Comparison of ENCODE assay signal across 19 cellular contexts in genomic region chr1:115036814-115037535, GRCh38. TPM values are rescaled to one million over a fixed set of nuclear protein-coding genes. Genes with fewer than 3 reads are reported as not detected.
"Had no signal": no experiment of that assay in that cellular context is flagged by ENCODE, and none has a peak within 500 bp of the region (broad histone marks: within the 10 kb centered on the region; RNA-seq: fewer than 3 reads in every experiment).

No MANE protein-coding gene starts in this region.

- H3K9me3 ChIP-seq: breast epithelium, gastrocnemius medialis, heart right ventricle, right lobe of liver, spleen, stomach, testis had no signal

- H3K27ac ChIP-seq: breast epithelium, gastrocnemius medialis, heart right ventricle, right lobe of liver, spleen, stomach, testis had no signal

- H3K4me1 ChIP-seq: breast epithelium, gastrocnemius medialis, right lobe of liver, spleen had no signal

- H3K36me3 ChIP-seq: breast epithelium, gastrocnemius medialis, heart right ventricle, right lobe of liver had no signal

- ATAC-seq: gastrocnemius medialis, natural killer cell had no signal

- H3K4me3 ChIP-seq: breast epithelium, gastrocnemius medialis, heart right ventricle, right lobe of liver, spleen, stomach, testis had no signal

- H3K27me3 ChIP-seq: breast epithelium, gastrocnemius medialis, heart right ventricle, right lobe of liver, spleen, stomach, testis had no signal

- DNase-seq: activated CD4-positive, alpha-beta T cell treated with anti-CD3 and anti-CD28 coated beads for 1 hour; activated CD4-positive, alpha-beta T cell treated with anti-CD3 and anti-CD28 coated beads, Interleukin-2, amount 50 U/mL, for 4 hours; activated naive CD4-positive, alpha-beta T cell treated with Interleukin-2 at 50 U/mL for 16 hours; activated T-cell treated with anti-CD3 and anti-CD28 coated beads for 4 hours; anterior cingulate cortex; gastrocnemius medialis; heart right ventricle; natural killer cell; nucleus accumbens; right lobe of liver; spleen; stimulated activated CD4-positive, alpha-beta T cell treated with anti-CD3 and anti-CD28 coated beads, Interleukin-1b, Interleukin-23, amount 100 ng/mL, for 48 hours; stomach; testis had no signal

RNA-seq across cellular contexts. Expression of gene TSHB, which starts 7.3 kb away (rescaled TPM):
- total RNA-seq: breast epithelium, dermis microvascular lymphatic vessel endothelial cell, epithelial cell of proximal tubule, gastrocnemius medialis, heart right ventricle, natural killer cell, progenitor cell of endocrine pancreas, right lobe of liver, spleen, stomach, testis, urinary bladder had no signal
- polyA plus RNA-seq: heart right ventricle, spleen, stomach, urinary bladder had no signal
